8 cellular contexts compared by ENCODE assay signal in the genomic region with DNA sequence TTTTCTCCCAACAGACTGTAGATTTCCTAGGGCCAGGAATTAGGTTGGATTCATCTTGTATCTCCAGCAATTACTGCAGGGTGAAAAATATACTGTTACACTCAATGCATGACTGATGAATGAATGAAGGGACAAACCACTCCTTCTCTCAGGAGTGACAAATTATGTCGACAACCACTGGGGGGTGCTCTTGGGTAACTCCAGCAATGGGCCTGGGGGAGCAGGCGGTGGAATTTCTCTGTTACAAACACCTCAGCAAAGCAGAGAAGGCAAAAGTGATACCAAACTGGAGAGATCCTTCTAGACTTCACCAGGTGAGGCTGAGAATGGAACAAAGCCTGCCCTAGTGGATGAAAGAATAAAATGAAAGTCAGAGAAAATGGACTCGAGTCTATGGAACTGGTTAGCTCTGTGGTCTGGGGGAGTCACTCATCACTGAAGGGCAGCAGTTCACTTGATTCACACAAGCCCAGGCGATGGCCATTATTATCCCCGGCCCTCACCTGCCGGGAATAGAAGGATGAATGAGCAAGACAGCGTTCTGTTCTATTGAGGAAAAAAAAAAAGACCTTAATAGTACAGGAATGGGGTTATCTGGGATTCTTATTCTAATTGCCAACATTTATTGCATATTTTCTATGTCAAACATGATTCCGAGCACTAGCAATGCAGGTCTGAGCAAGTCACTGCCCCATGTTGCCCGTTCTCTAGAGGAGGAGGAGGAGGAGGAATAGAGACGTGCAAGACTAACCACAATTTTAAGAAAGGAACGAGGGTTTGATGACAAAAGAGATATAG.
DNase-seq lines count a peak whose midpoint lies in the region; ATAC-seq lines count a peak whose summit lies in the region.

No MANE protein-coding gene starts in this region.

- in situ Hi-C loops in HAP-1 (cut with MboI; ENCODE audit: low sequenced_read_pairs), result loop anchor here (10.0 kb wide), 1 partner anchor 341 kb away; a partner anchor contains a TSS

- H3K9me3 ChIP-seq in HAP-1 (no peaks in the 10 kb centered on the region), SJCRH30 (replicated peaks) (no peaks in the 10 kb centered on the region)

- H3K36me3 ChIP-seq in HAP-1 (replicated peaks) (no peaks in the 10 kb centered on the region), SJCRH30 (no peaks in the 10 kb centered on the region)

- H3K4me1 ChIP-seq in HAP-1 (no peaks in the 10 kb centered on the region), SJCRH30 (peaks cover 11% of the 10 kb centered on the region)

- H3K27me3 ChIP-seq in HAP-1 (ENCODE audit: low read depth), result no peaks in the 10 kb centered on the region
- H3K27me3 ChIP-seq in SJCRH30, result no peaks in the 10 kb centered on the region

- DNase-seq in DMS153 treated with DMSO at 0.1 percent for 48 hours (lab: John Stamatoyannopoulos, UW; ENCODE audit: unreplicated experiment) (peak; percentile 46), HAP-1 (ENCODE audit: low spot score in 2 of 2) (peak; percentile 8 to 74), SJCRH30 (peak; percentile 67 to 87), iPS DF 19.7 (ENCODE audit: low read depth, low spot score) (peak; percentile 12)
- no peak for DNase-seq in stimulated activated naive CD4-positive, alpha-beta T cell treated with Interleukin-2 at 50 U/mL for 16 hours (lab: John Stamatoyannopoulos, UW)
- no peak for DNase-seq in stimulated activated CD4-positive, alpha-beta T cell treated with anti-CD3 and anti-CD28 coated beads, Interleukin-4, amount 100 ng/mL, for 1 hour
- no peak for DNase-seq in activated CD8-positive, alpha-beta memory T cell treated with anti-CD3 and anti-CD28 coated beads, Interleukin-2, amount 50 U/mL, for 48 hours

- H3K27ac ChIP-seq in SJCRH30, result no peak overlapping the region

- H3K4me3 ChIP-seq in HAP-1 (no peak overlapping the region), SJCRH30 (no peak overlapping the region)

- no peak for ATAC-seq in GM21528 (IDR thresholded peaks at IDR 0.05; ENCODE audit: low FRiP score, unreplicated experiment)

Comparison
In these comparisons a context has a peak if more than half of its experiments do, and no peak if none do; other contexts are left out.
1. DNase-seq: peak in DMS153 treated with DMSO at 0.1 percent for 48 hours (single experiment), HAP-1 (2 of 2), SJCRH30 (2 of 2) and iPS DF 19.7 (single experiment); none in stimulated activated naive CD4-positive, alpha-beta T cell treated with Interleukin-2 at 50 U/mL for 16 hours (single experiment), stimulated activated CD4-positive, alpha-beta T cell treated with anti-CD3 and anti-CD28 coated beads, Interleukin-4, amount 100 ng/mL, for 1 hour (single experiment) and activated CD8-positive, alpha-beta memory T cell treated with anti-CD3 and anti-CD28 coated beads, Interleukin-2, amount 50 U/mL, for 48 hours (single experiment).